9 cellular contexts compared by ENCODE assay signal in genomic region chr13:38417727-38418126, GRCh38.
DNase-seq lines count a peak whose midpoint lies in the region; ATAC-seq and TF ChIP-seq lines count a peak whose summit lies in the region.
"Had no signal": no experiment of that assay in that cellular context is flagged by ENCODE, and none has a peak within 500 bp of the region (broad histone marks: within the 10 kb centered on the region; RNA-seq: fewer than 3 reads in every experiment).

No MANE protein-coding gene starts in this region.

- H3K79me2 ChIP-seq in HCT116 (ENCODE audit: insufficient read depth, low read length) (no peaks in the 10 kb centered on the region), OCI-LY3 (ENCODE audit: low read length) (no peaks in the 10 kb centered on the region)

- no peaks in the 10 kb centered on the region for H3K27me3 ChIP-seq in HCT116 (ENCODE audit: insufficient read depth, low read length)
- no peaks in the 10 kb centered on the region for H3K27me3 ChIP-seq in OCI-LY3 (ENCODE audit: low read depth, low read length)
- H3K27me3 ChIP-seq: neutrophil had no signal

- RAD21 ChIA-PET in HCT116 (lab: Charles Lee; ENCODE audit: low non-redundant PET in 1 of 2, low total read pairs in 2 of 2, uncharacterized antibody in 2 of 2, unreplicated experiment in 2 of 2): no interaction called here

- H3K27ac ChIP-seq in HCT116 (ENCODE audit: low read depth, low read length) (no peak overlapping the region), OCI-LY3 (ENCODE audit: low read length) (no peak overlapping the region)
- H3K27ac ChIP-seq: neutrophil had no signal

- H3K4me3 ChIP-seq in HCT116 (replicated peaks in 1 of 2; ENCODE audit: low read depth in 1 of 2, low read length in 2 of 2) (no peak overlapping the region), OCI-LY3 (ENCODE audit: low read length) (no peak overlapping the region), foreskin fibroblast (ENCODE audit: low read depth in 1 of 2, low read length in 2 of 2) (no peak overlapping the region)

- H3K9ac ChIP-seq in HCT116 (ENCODE audit: low read length): no peak overlapping the region
- H3K9ac ChIP-seq in OCI-LY3 (ENCODE audit: low read length): no peak overlapping the region

- H3K4me1 ChIP-seq in HCT116 (ENCODE audit: control insufficient read depth in 1 of 2, insufficient read depth in 2 of 2, low read length in 2 of 2): no peaks in the 10 kb centered on the region
- H3K4me1 ChIP-seq in OCI-LY3 (ENCODE audit: low read length): peaks cover 18% of the 10 kb centered on the region

- intact Hi-C loops in HCT116 (cut with micrococcal nuclease): no loop called here

- POLR2A ChIA-PET in HCT116 (lab: Charles Lee): no interaction called here

- DNase-seq in HCT116 (ENCODE audit: low read depth, low spot score) (no peak), foreskin fibroblast (peak in 1 of 2 donors; percentile 59), NCI-H187 treated with DMSO at 0.1 percent for 48 hours (lab: John Stamatoyannopoulos, UW) (no peak), NCI-H1092 (lab: John Stamatoyannopoulos, UW) (no peak), HPDE6-E6E7 (ENCODE audit: extremely low spot score) (no peak)
- DNase-seq in stimulated activated CD4-positive, alpha-beta T cell treated with anti-CD3 and anti-CD28 coated beads, Interleukin-4, amount 100 ng/mL, for 1 hour: no peak

- H3K4me2 ChIP-seq in HCT116 (ENCODE audit: low read length): no peak overlapping the region
- H3K4me2 ChIP-seq in OCI-LY3 (ENCODE audit: low read length): no peak overlapping the region

- no peaks in the 10 kb centered on the region for H3K9me3 ChIP-seq in HCT116 (ENCODE audit: control insufficient read depth in 1 of 2, insufficient read depth in 1 of 2, low read depth in 1 of 2, low read length in 2 of 2)
- H3K9me3 ChIP-seq in OCI-LY3 (ENCODE audit: insufficient read depth, low read length): no peaks in the 10 kb centered on the region
- H3K9me3 ChIP-seq: neutrophil had no signal

- no peaks in the 10 kb centered on the region for H3K36me3 ChIP-seq in HCT116 (ENCODE audit: control insufficient read depth in 1 of 2, insufficient read depth in 2 of 2, low read length in 2 of 2)
- H3K36me3 ChIP-seq in OCI-LY3 (replicated peaks; ENCODE audit: low read depth, low read length): no peaks in the 10 kb centered on the region
- H3K36me3 ChIP-seq: neutrophil had no signal

- peak; percentile 81 for ATAC-seq in HCT116

- H4K20me1 ChIP-seq in HCT116 (ENCODE audit: insufficient read depth) (no peaks in the 10 kb centered on the region), OCI-LY3 (ENCODE audit: insufficient read depth, low read length) (no peaks in the 10 kb centered on the region)

- CTCF ChIA-PET in HCT116 (lab: Charles Lee): no interaction called here

- H2AFZ ChIP-seq in HCT116 (ENCODE audit: low read depth, low read length, poor library complexity, severe bottlenecking): no peak overlapping the region
- H2AFZ ChIP-seq in OCI-LY3 (ENCODE audit: low read depth, low read length): no peak overlapping the region

- TF ChIP-seq CTCF in GM12874 (IDR thresholded peaks at IDR 0.05; ENCODE audit: insufficient read depth, low read depth, low read length): peak; percentile 42; the same call in 1 of the 2 replicates
- TF ChIP-seq CTCF in HCT116 (IDR thresholded peaks at IDR 0.05 in 2 of 3, conservative IDR thresholded peaks at IDR 0.05 in 1 of 3; ENCODE audit: borderline replicate concordance in 1 of 3, insufficient read depth in 1 of 3, low read depth in 2 of 3, low read length in 2 of 3): peak in 2 of 3 experiments; percentile 39; a peak in 3 of 6 replicates
- TF ChIP-seq CTCF in OCI-LY3 (IDR thresholded peaks at IDR 0.05; ENCODE audit: low read depth, low read length): peak; percentile 59
- TF ChIP-seq CTCF in foreskin fibroblast (IDR thresholded peaks at IDR 0.05; ENCODE audit: low read depth, low read length): peak; percentile 49

- no peak for TF ChIP-seq POLR2A in HCT116 (IDR thresholded peaks at IDR 0.05; ENCODE audit: borderline replicate concordance, extremely low read depth, insufficient read depth, insufficient read length)

- 0 out of 2 replicates have a peak, but pooled peaks have one; percentile 10 for TF ChIP-seq RAD21 in HCT116 (IDR thresholded peaks at IDR 0.05; ENCODE audit: low read depth)

- no peaks in the 10 kb centered on the region for H3K9me2 ChIP-seq in HCT116 (ENCODE audit: insufficient read depth)

- BruUV-seq in HCT116 (replicated peaks; lab: Mats Ljungman, UMichigan): no TSS peak

TF ChIP-seq in HCT116, 20 proteins besides CTCF, POLR2A, EP300 and RAD21:
- TF ChIP-seq EGR1 (IDR thresholded peaks at IDR 0.05; ENCODE audit: low read depth): no peak
- TF ChIP-seq YY1 (IDR thresholded peaks at IDR 0.05; ENCODE audit: extremely low read depth, insufficient replicate concordance, low read depth, low read length): no peak
- no peak for TF ChIP-seq EZH2 (IDR thresholded peaks at IDR 0.05)
- no peak for TF ChIP-seq TCF7L2 (IDR thresholded peaks at IDR 0.05; ENCODE audit: borderline replicate concordance, extremely low read depth, insufficient read depth, insufficient read length)
- no peak for TF ChIP-seq SP1 (IDR thresholded peaks at IDR 0.05; ENCODE audit: low read depth)
